ENCODE assay signal across 6 cellular contexts in genomic region chr17:43602556-43602955, GRCh38. TPM values are rescaled to one million over a fixed set of nuclear protein-coding genes. Genes with fewer than 3 reads are reported as not detected.
"Had no signal": no experiment of that assay in that cellular context is flagged by ENCODE, and none has a peak within 500 bp of the region (broad histone marks: within the 10 kb centered on the region; RNA-seq: fewer than 3 reads in every experiment).

No MANE protein-coding gene starts in this region.

RNA-seq across cellular contexts. Expression of gene ETV4, which starts 56.4 kb away (rescaled TPM):
- total RNA-seq: mononuclear cell had no signal
- polyA plus RNA-seq: immature natural killer cell; naive thymus-derived CD4-positive, alpha-beta T cell had no signal

RNA-seq across cellular contexts. Expression of gene MEOX1, which starts 59.2 kb away (rescaled TPM):
- total RNA-seq: left lobe of liver, lung microvascular endothelial cell, mammary epithelial cell had no signal
- polyA plus RNA-seq: immature natural killer cell, mammary epithelial cell had no signal
